In genomic region chr5:31861601-31862000, GRCh38 we compare ENCODE assay signal across 19 cellular contexts.
"Had no signal": no experiment of that assay in that cellular context is flagged by ENCODE, and none has a peak within 500 bp of the region (broad histone marks: within the 10 kb centered on the region; RNA-seq: fewer than 3 reads in every experiment).

No MANE protein-coding gene starts in this region.

- DNase-seq: activated CD8-positive, alpha-beta T cell treated with anti-CD3 and anti-CD28 coated beads for 36 hours; activated T-cell treated with anti-CD3 and anti-CD28 coated beads, Interleukin-2, amount 50 U/mL, for 1 hour; amygdala; erythroblast; foreskin melanocyte; glutamatergic neuron; hippocampal formation; left colon; midbrain; retina; stimulated activated CD8-positive, alpha-beta memory T cell treated with anti-CD3 and anti-CD28 coated beads, Interleukin-4, amount 100 ng/mL, for 48 hours; T-helper 2 cell; uterus; WERI-Rb-1 had no signal

- FAIRE-seq: islet of Langerhans had no signal

- ATAC-seq: left colon had no signal

- H3K27me3 ChIP-seq: cardiac muscle cell, tibial nerve, uterus had no signal

- H3K4me3 Mint-ChIP-seq: activated CD8-positive, alpha-beta T cell treated with anti-CD3 and anti-CD28 coated beads for 36 hours had no signal

- H3K27ac Mint-ChIP-seq: activated CD8-positive, alpha-beta T cell treated with anti-CD3 and anti-CD28 coated beads for 36 hours; activated naive CD4-positive, alpha-beta T cell treated with anti-CD3 and anti-CD28 coated beads, Interleukin-2, amount 50 U/mL, for 72 hours had no signal

- H3K27me3 Mint-ChIP-seq: activated CD8-positive, alpha-beta T cell treated with anti-CD3 and anti-CD28 coated beads for 36 hours had no signal

- H3K4me3 ChIP-seq: cardiac muscle cell, lung, tibial nerve, uterus had no signal

- H3K27ac ChIP-seq: cardiac muscle cell, uterus, WERI-Rb-1 had no signal

- H3K4me1 ChIP-seq: uterus had no signal

- H3K36me3 ChIP-seq: cardiac muscle cell, uterus had no signal
